Comparison of ENCODE assay signal across 3 cellular contexts in genomic region chr22:29726104-29726503, GRCh38.
TF ChIP-seq lines count a peak whose summit lies in the region.

No MANE protein-coding gene starts in this region.

TF ChIP-seq in SK-N-SH, 30 proteins besides CTCF, POLR2A, EP300 and RAD21:
- TF ChIP-seq NRF1 (IDR thresholded peaks at IDR 0.05; ENCODE audit: low read depth, low read length) (no peak), TCF12 (IDR thresholded peaks at IDR 0.05) (no peak), CHD2 (IDR thresholded peaks at IDR 0.05; ENCODE audit: low read length, partially characterized antibody) (no peak), SIN3A (IDR thresholded peaks at IDR 0.05; ENCODE audit: borderline replicate concordance, low read depth, low read length) (no peak), FOXM1 (IDR thresholded peaks at IDR 0.05; ENCODE audit: low read depth) (no peak), GABPA (IDR thresholded peaks at IDR 0.05; ENCODE audit: low read depth) (no peak)

TF ChIP-seq in SK-N-SH treated with all-trans-retinoic acid at 6 μM for 48 hours, 23 proteins besides CTCF, POLR2A, EP300 and RAD21:
- TF ChIP-seq CREB5 (CRISPR knock-in tag; IDR thresholded peaks at IDR 0.05; ENCODE audit: low read depth) (no peak), GLIS3 (CRISPR knock-in tag; IDR thresholded peaks at IDR 0.05) (no peak), OSR1 (CRISPR knock-in tag; IDR thresholded peaks at IDR 0.05) (no peak), PATZ1 (CRISPR knock-in tag; IDR thresholded peaks at IDR 0.05; ENCODE audit: borderline replicate concordance) (no peak), CSRNP3 (CRISPR knock-in tag; IDR thresholded peaks at IDR 0.05) (no peak), SNAI2 (CRISPR knock-in tag; IDR thresholded peaks at IDR 0.05) (no peak), ESRRG (CRISPR knock-in tag; IDR thresholded peaks at IDR 0.05) (no peak), POU6F1 (CRISPR knock-in tag; IDR thresholded peaks at IDR 0.05; ENCODE audit: borderline replicate concordance, low read depth) (no peak), PPARA (CRISPR knock-in tag; IDR thresholded peaks at IDR 0.05; ENCODE audit: borderline replicate concordance) (no peak), ISL1 (CRISPR knock-in tag; IDR thresholded peaks at IDR 0.05) (no peak), RARB (CRISPR knock-in tag; IDR thresholded peaks at IDR 0.05) (no peak), TOX (CRISPR knock-in tag; IDR thresholded peaks at IDR 0.05; ENCODE audit: borderline replicate concordance) (no peak), ZFP30 (CRISPR knock-in tag; IDR thresholded peaks at IDR 0.05) (no peak)

TF ChIP-seq in K562, 482 proteins besides CTCF, POLR2A, EP300 and RAD21 (continues in another document):
- TF ChIP-seq HNRNPUL1 (IDR thresholded peaks at IDR 0.05; ENCODE audit: low read length) (no peak), MLLT1 (IDR thresholded peaks at IDR 0.05) (no peak), MYC (IDR thresholded peaks at IDR 0.05; ENCODE audit: low read depth, low read length) (no peak), MYC (CRISPR knock-in tag; IDR thresholded peaks at IDR 0.05; ENCODE audit: borderline replicate concordance, low read depth) (no peak), MTA2 (IDR thresholded peaks at IDR 0.05; ENCODE audit: low read depth) (no peak), ZFP36 (IDR thresholded peaks at IDR 0.05; ENCODE audit: low read depth, low read length, partially characterized antibody) (no peak), TCF3 (CRISPR knock-in tag; IDR thresholded peaks at IDR 0.05) (0 out of 2 replicates have a peak, but pooled peaks have one; percentile 23), STAT5B (CRISPR knock-in tag; IDR thresholded peaks at IDR 0.05) (no peak), HDAC6 (IDR thresholded peaks at IDR 0.05; ENCODE audit: low read depth, low read length) (no peak), MNT (conservative IDR thresholded peaks at IDR 0.05) (0 out of 4 replicates have a peak, but pooled peaks of 1 of the 2 experiments have one; percentile 22), ZNF76 (CRISPR knock-in tag; IDR thresholded peaks at IDR 0.05; ENCODE audit: borderline replicate concordance) (no peak), GATA2 (CRISPR knock-in tag; IDR thresholded peaks at IDR 0.05) (no peak), RNF2 (IDR thresholded peaks at IDR 0.05) (no peak), SRSF3 (IDR thresholded peaks at IDR 0.05; ENCODE audit: insufficient read depth, low read length) (no peak), ZNF224 (CRISPR knock-in tag; IDR thresholded peaks at IDR 0.05) (no peak), ELF4 (CRISPR knock-in tag; IDR thresholded peaks at IDR 0.05) (no peak), ZNF444 (CRISPR knock-in tag; IDR thresholded peaks at IDR 0.05) (no peak), THAP7 (CRISPR knock-in tag; IDR thresholded peaks at IDR 0.05) (no peak), GTF2B (IDR thresholded peaks at IDR 0.05; ENCODE audit: extremely low read depth, insufficient read length) (no peak), ARID1B (IDR thresholded peaks at IDR 0.05) (peak; percentile 25; the same call in 1 of the 2 replicates), THRA (IDR thresholded peaks at IDR 0.05) (no peak), PHF8 (IDR thresholded peaks at IDR 0.05; ENCODE audit: borderline replicate concordance, low read length) (no peak), ZSCAN29 (IDR thresholded peaks at IDR 0.05) (no peak), CBFA2T3 (IDR thresholded peaks at IDR 0.05) (peak; percentile 36; the same call in 1 of the 2 replicates), ZNF764 (CRISPR knock-in tag; IDR thresholded peaks at IDR 0.05; ENCODE audit: low read depth) (no peak), ZNF511 (CRISPR knock-in tag; IDR thresholded peaks at IDR 0.05) (no peak), ARID2 (IDR thresholded peaks at IDR 0.05) (no peak), KLF1 (tag; IDR thresholded peaks at IDR 0.05) (0 out of 2 replicates have a peak, but pooled peaks have one; percentile 27), RERE (CRISPR knock-in tag; IDR thresholded peaks at IDR 0.05; ENCODE audit: borderline replicate concordance) (no peak), TEAD4 (IDR thresholded peaks at IDR 0.05; ENCODE audit: low read length) (no peak), TEAD4 (CRISPR knock-in tag; IDR thresholded peaks at IDR 0.05; ENCODE audit: borderline replicate concordance) (no peak), TARDBP (IDR thresholded peaks at IDR 0.05) (no peak), POLR2AphosphoS5 (IDR thresholded peaks at IDR 0.05; ENCODE audit: control insufficient read depth, insufficient read depth, low read depth, low read length) (no peak), GABPB2 (CRISPR knock-in tag; conservative IDR thresholded peaks at IDR 0.05) (no peak), ZBTB49 (CRISPR knock-in tag; IDR thresholded peaks at IDR 0.05; ENCODE audit: borderline replicate concordance) (no peak), JUN (IDR thresholded peaks at IDR 0.05; ENCODE audit: borderline replicate concordance, low read depth, low read length) (no peak), JUN (CRISPR knock-in tag; IDR thresholded peaks at IDR 0.05; ENCODE audit: borderline replicate concordance) (no peak)
